27 cellular contexts compared by ENCODE assay signal in the genomic region with DNA sequence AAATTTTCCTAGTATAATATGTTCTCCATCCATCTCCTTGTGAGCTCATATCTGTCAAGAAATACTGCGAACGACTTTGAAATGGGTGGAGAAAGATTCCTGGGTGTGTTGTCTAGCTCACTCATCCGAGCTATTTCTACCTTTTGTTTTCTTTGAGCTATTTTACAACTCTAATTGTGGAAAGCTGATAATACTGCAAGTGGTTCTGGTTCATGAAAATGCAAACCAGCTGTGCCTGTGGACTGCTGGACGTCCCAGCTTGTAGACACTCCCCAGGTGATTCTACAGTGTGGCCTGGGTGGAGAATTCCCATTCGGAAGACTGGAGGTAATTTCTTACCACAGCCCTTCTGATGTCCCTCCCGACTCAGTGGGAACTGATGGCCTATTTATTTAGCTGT. TPM values are rescaled to one million over a fixed set of nuclear protein-coding genes. Genes with fewer than 3 reads are reported as not detected.
DNase-seq lines count a peak whose midpoint lies in the region; ATAC-seq and TF ChIP-seq lines count a peak whose summit lies in the region.
"Had no signal": no experiment of that assay in that cellular context is flagged by ENCODE, and none has a peak within 500 bp of the region (broad histone marks: within the 10 kb centered on the region; RNA-seq: fewer than 3 reads in every experiment).

No MANE protein-coding gene starts in this region.

- in situ Hi-C loops in brain microvascular endothelial cell (cut with HindIII; ENCODE audit: low pct_ligation_motif_present, low sequenced_read_pairs), result loop anchor here (25.0 kb wide), 1 partner anchor 227 kb away; no protein-coding TSS in a partner anchor

- H3K4me3 Mint-ChIP-seq in IgD-negative memory B cell (peak overlapping the region in 1 of 4 donors; percentile 8), T-helper 17 cell (no peak overlapping the region)
- H3K4me3 Mint-ChIP-seq: activated CD4-positive, alpha-beta memory T cell treated with anti-CD3 and anti-CD28 coated beads, Interleukin-2, amount 10 ng/mL, durations not matched to agents 7 days and 5 days; endodermal cell; T-helper 2 cell treated with Interferon-gamma antibody and Interleukin-4, amounts not matched to agents 5 μg/mL and 100 μg/mL, for 36 hours had no signal

- TF ChIP-seq CTCF in brain microvascular endothelial cell (IDR thresholded peaks at IDR 0.05; ENCODE audit: low read depth, low read length, missing control alignments) (no peak), mucosa of descending colon (IDR thresholded peaks at IDR 0.05) (no peak)

- DNase-seq in A172 (ENCODE audit: low spot score) (peak; percentile 33), brain microvascular endothelial cell (no peak), mucosa of descending colon (no peak), T-helper 17 cell (no peak), HK-2 (ENCODE audit: unreplicated experiment) (no peak), OCI-M1 (lab: John Stamatoyannopoulos, UW) (no peak), DMS79 treated with DMSO at 0.1 percent for 48 hours (lab: John Stamatoyannopoulos, UW) (no peak)
- DNase-seq: activated CD4-positive, alpha-beta memory T cell treated with anti-CD3 and anti-CD28 coated beads, Interleukin-2, amount 10 ng/mL, durations not matched to agents 7 days and 5 days; activated CD4-positive, CD25-positive, alpha-beta regulatory T cell; activated gamma-delta T cell treated with Interleukin-2 at 50 U/mL for 16 hours; activated T-cell treated with anti-CD3 and anti-CD28 coated beads for 4 hours; amygdala; endodermal cell; GF-D8; GOT3; heart right ventricle; KG1; NCI-H1694; NCI-H748 treated with DMSO at 0.1 percent for 48 hours; ovary; SJCRH30; stimulated activated CD4-positive, alpha-beta T cell treated with anti-CD3 and anti-CD28 coated beads, Interleukin-15, amount 100 ng/mL, for 24 hours had no signal

- H3K27me3 Mint-ChIP-seq in IgD-negative memory B cell, result peaks cover 3% of the 10 kb centered on the region
- no peaks in the 10 kb centered on the region for H3K27me3 Mint-ChIP-seq in T-helper 17 cell
- H3K27me3 Mint-ChIP-seq: activated CD4-positive, alpha-beta memory T cell treated with anti-CD3 and anti-CD28 coated beads, Interleukin-2, amount 10 ng/mL, durations not matched to agents 7 days and 5 days had no signal

- H3K9me3 ChIP-seq in mucosa of descending colon, result no peaks in the 10 kb centered on the region
- H3K9me3 ChIP-seq in T-helper 17 cell (ENCODE audit: control insufficient read depth, low read length, poor library complexity, severe bottlenecking), result no peaks in the 10 kb centered on the region
- H3K9me3 ChIP-seq: heart right ventricle, ovary, right atrium auricular region, SJCRH30, vagina had no signal

- peaks cover 33% of the 10 kb centered on the region for H3K4me1 ChIP-seq in mucosa of descending colon (ENCODE audit: low read depth)
- H3K4me1 ChIP-seq: SJCRH30 had no signal

- H3K27me3 ChIP-seq in brain microvascular endothelial cell (replicated peaks), result no peaks in the 10 kb centered on the region
- H3K27me3 ChIP-seq: heart right ventricle, ovary, right atrium auricular region, SJCRH30, vagina had no signal

- peak; percentile 36 for ATAC-seq in mucosa of descending colon
- ATAC-seq in T-helper 17 cell, result no peak
- ATAC-seq: GM12878, heart right ventricle had no signal

- intact Hi-C loops in mucosa of descending colon (cut with DNase I, micrococcal nuclease), result no loop called here

- H3K4me1 Mint-ChIP-seq in IgD-negative memory B cell (peaks cover 34 to 52% (median 44%) of the 10 kb centered on the region in 3 donors), T-helper 17 cell (peaks cover 34% of the 10 kb centered on the region)

- H3K4me3 ChIP-seq in brain microvascular endothelial cell (ENCODE audit: low read depth, low read length) (no peak overlapping the region), mucosa of descending colon (no peak overlapping the region)
- H3K4me3 ChIP-seq: GM12878, heart right ventricle, ovary, right atrium auricular region, SJCRH30, vagina had no signal

- peak overlapping the region; percentile 89 for H3K27ac ChIP-seq in brain microvascular endothelial cell
- H3K27ac ChIP-seq: heart right ventricle, ovary, SJCRH30, vagina had no signal

- H3K36me3 Mint-ChIP-seq in IgD-negative memory B cell, result no peaks in the 10 kb centered on the region
- H3K36me3 Mint-ChIP-seq in T-helper 17 cell (ENCODE audit: low read depth), result no peaks in the 10 kb centered on the region

- peak overlapping the region in 2 of 3 donors; percentile 4 to 50 for H3K27ac Mint-ChIP-seq in IgD-negative memory B cell
- H3K27ac Mint-ChIP-seq in T-helper 17 cell, result no peak overlapping the region
- H3K27ac Mint-ChIP-seq: activated CD4-positive, alpha-beta memory T cell treated with anti-CD3 and anti-CD28 coated beads, Interleukin-2, amount 10 ng/mL, durations not matched to agents 7 days and 5 days; T-helper 2 cell treated with Interferon-gamma antibody and Interleukin-4, amounts not matched to agents 5 μg/mL and 100 μg/mL, for 36 hours had no signal

- no peaks in the 10 kb centered on the region for H3K36me3 ChIP-seq in brain microvascular endothelial cell (replicated peaks)
- H3K36me3 ChIP-seq in mucosa of descending colon (ENCODE audit: low read depth), result no peaks in the 10 kb centered on the region
- H3K36me3 ChIP-seq: heart right ventricle, ovary, right atrium auricular region, SJCRH30, vagina had no signal

- H3K9me3 Mint-ChIP-seq in IgD-negative memory B cell, result no peaks in the 10 kb centered on the region
- H3K9me3 Mint-ChIP-seq: activated CD4-positive, alpha-beta memory T cell treated with anti-CD3 and anti-CD28 coated beads, Interleukin-2, amount 10 ng/mL, durations not matched to agents 7 days and 5 days; endodermal cell; T-helper 2 cell treated with Interferon-gamma antibody and Interleukin-4, amounts not matched to agents 5 μg/mL and 100 μg/mL, for 36 hours had no signal

RNA-seq across cellular contexts. Expression of gene CMIP, which starts 40.6 kb away (rescaled TPM):
- total RNA-seq in A172 (2014; rRNA removed; shearing (Covaris generic)), result 5.9 and 8.0 TPM in 2 replicates
- 1.4 TPM for polyA plus RNA-seq in IgD-negative memory B cell
- total RNA-seq in mucosa of descending colon (100 to 1,000 TPM in 1 of 3 donors, 10 to 100 TPM in 2; 73.3 to 127 (median 79.8) TPM), T-helper 17 cell (10 to 100 TPM; 42.7 to 94.5 TPM)
